Comparison of ENCODE assay signal across 1 cellular context in genomic region chr20:50436052-50436656, GRCh38.
TF ChIP-seq lines count a peak whose summit lies in the region.

No MANE protein-coding gene starts in this region.

TF ChIP-seq in HepG2, 621 proteins besides CTCF, POLR2A, EP300 and RAD21 (continued from another document and continues in another):
- TF ChIP-seq ZBTB40 (IDR thresholded peaks at IDR 0.05): no peak
- TF ChIP-seq ZBTB40 (CRISPR knock-in tag; IDR thresholded peaks at IDR 0.05): peak; percentile 27
- TF ChIP-seq ZNF225 (CRISPR knock-in tag; IDR thresholded peaks at IDR 0.05): peak; percentile 34; the same call in 1 of the 2 replicates
- no peak for TF ChIP-seq HCFC1 (IDR thresholded peaks at IDR 0.05; ENCODE audit: low read depth, low read length)
- TF ChIP-seq JUN (CRISPR knock-in tag; IDR thresholded peaks at IDR 0.05): no peak
- TF ChIP-seq ATF5 (CRISPR knock-in tag; IDR thresholded peaks at IDR 0.05; ENCODE audit: low read depth): no peak
- TF ChIP-seq HDAC6 (IDR thresholded peaks at IDR 0.05; ENCODE audit: low read depth, low read length): no peak
- TF ChIP-seq, protein P1, sequence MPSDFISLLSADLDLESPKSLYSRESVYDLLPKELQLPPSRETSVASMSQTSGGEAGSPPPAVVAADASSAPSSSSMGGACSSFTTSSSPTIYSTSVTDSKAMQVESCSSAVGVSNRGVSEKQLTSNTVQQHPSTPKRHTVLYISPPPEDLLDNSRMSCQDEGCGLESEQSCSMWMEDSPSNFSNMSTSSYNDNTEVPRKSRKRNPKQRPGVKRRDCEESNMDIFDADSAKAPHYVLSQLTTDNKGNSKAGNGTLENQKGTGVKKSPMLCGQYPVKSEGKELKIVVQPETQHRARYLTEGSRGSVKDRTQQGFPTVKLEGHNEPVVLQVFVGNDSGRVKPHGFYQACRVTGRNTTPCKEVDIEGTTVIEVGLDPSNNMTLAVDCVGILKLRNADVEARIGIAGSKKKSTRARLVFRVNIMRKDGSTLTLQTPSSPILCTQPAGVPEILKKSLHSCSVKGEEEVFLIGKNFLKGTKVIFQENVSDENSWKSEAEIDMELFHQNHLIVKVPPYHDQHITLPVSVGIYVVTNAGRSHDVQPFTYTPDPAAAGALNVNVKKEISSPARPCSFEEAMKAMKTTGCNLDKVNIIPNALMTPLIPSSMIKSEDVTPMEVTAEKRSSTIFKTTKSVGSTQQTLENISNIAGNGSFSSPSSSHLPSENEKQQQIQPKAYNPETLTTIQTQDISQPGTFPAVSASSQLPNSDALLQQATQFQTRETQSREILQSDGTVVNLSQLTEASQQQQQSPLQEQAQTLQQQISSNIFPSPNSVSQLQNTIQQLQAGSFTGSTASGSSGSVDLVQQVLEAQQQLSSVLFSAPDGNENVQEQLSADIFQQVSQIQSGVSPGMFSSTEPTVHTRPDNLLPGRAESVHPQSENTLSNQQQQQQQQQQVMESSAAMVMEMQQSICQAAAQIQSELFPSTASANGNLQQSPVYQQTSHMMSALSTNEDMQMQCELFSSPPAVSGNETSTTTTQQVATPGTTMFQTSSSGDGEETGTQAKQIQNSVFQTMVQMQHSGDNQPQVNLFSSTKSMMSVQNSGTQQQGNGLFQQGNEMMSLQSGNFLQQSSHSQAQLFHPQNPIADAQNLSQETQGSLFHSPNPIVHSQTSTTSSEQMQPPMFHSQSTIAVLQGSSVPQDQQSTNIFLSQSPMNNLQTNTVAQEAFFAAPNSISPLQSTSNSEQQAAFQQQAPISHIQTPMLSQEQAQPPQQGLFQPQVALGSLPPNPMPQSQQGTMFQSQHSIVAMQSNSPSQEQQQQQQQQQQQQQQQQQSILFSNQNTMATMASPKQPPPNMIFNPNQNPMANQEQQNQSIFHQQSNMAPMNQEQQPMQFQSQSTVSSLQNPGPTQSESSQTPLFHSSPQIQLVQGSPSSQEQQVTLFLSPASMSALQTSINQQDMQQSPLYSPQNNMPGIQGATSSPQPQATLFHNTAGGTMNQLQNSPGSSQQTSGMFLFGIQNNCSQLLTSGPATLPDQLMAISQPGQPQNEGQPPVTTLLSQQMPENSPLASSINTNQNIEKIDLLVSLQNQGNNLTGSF (CRISPR knock-in tag; IDR thresholded peaks at IDR 0.05): no peak
- TF ChIP-seq SMAD1 (CRISPR knock-in tag; IDR thresholded peaks at IDR 0.05; ENCODE audit: borderline replicate concordance, low read depth): no peak
- TF ChIP-seq, protein P2, sequence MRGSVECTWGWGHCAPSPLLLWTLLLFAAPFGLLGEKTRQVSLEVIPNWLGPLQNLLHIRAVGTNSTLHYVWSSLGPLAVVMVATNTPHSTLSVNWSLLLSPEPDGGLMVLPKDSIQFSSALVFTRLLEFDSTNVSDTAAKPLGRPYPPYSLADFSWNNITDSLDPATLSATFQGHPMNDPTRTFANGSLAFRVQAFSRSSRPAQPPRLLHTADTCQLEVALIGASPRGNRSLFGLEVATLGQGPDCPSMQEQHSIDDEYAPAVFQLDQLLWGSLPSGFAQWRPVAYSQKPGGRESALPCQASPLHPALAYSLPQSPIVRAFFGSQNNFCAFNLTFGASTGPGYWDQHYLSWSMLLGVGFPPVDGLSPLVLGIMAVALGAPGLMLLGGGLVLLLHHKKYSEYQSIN (CRISPR knock-in tag; IDR thresholded peaks at IDR 0.05; ENCODE audit: borderline replicate concordance): no peak
- TF ChIP-seq ATF7-NPFF (CRISPR knock-in tag; IDR thresholded peaks at IDR 0.05; ENCODE audit: low read depth): no peak
- TF ChIP-seq EEA1 (CRISPR knock-in tag; IDR thresholded peaks at IDR 0.05; ENCODE audit: borderline replicate concordance): no peak
- TF ChIP-seq ADNP (CRISPR knock-in tag; IDR thresholded peaks at IDR 0.05): peak; percentile 91
- no peak for TF ChIP-seq MAZ (IDR thresholded peaks at IDR 0.05; ENCODE audit: borderline replicate concordance, low read depth, low read length)
- 0 out of 2 replicates have a peak, but pooled peaks have one; percentile 18 for TF ChIP-seq MAZ (CRISPR knock-in tag; IDR thresholded peaks at IDR 0.05; ENCODE audit: low read depth)
- peak; percentile 15; the same call in 1 of the 2 replicates for TF ChIP-seq ZNF280B (CRISPR knock-in tag; IDR thresholded peaks at IDR 0.05; ENCODE audit: borderline replicate concordance)
- TF ChIP-seq ZKSCAN1 (IDR thresholded peaks at IDR 0.05; ENCODE audit: low read length): 0 out of 2 replicates have a peak, but pooled peaks have one; percentile 30
- peak; percentile 33; the same call in 1 of the 2 replicates for TF ChIP-seq ZMYM2 (CRISPR knock-in tag; IDR thresholded peaks at IDR 0.05)
- TF ChIP-seq NR2F2 (IDR thresholded peaks at IDR 0.05; ENCODE audit: borderline replicate concordance, low read depth): no peak
- TF ChIP-seq, protein P3, sequence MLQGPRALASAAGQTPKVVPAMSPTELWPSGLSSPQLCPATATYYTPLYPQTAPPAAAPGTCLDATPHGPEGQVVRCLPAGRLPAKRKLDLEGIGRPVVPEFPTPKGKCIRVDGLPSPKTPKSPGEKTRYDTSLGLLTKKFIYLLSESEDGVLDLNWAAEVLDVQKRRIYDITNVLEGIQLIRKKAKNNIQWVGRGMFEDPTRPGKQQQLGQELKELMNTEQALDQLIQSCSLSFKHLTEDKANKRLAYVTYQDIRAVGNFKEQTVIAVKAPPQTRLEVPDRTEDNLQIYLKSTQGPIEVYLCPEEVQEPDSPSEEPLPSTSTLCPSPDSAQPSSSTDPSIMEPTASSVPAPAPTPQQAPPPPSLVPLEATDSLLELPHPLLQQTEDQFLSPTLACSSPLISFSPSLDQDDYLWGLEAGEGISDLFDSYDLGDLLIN (CRISPR knock-in tag; IDR thresholded peaks at IDR 0.05; ENCODE audit: borderline replicate concordance): no peak
- no peak for TF ChIP-seq LCORL (IDR thresholded peaks at IDR 0.05)
- peak; percentile 17; the same call in 1 of the 2 replicates for TF ChIP-seq LCORL (CRISPR knock-in tag; IDR thresholded peaks at IDR 0.05)
- TF ChIP-seq ZNF550 (CRISPR knock-in tag; IDR thresholded peaks at IDR 0.05; ENCODE audit: borderline replicate concordance): no peak
- no peak for TF ChIP-seq ZNF574 (CRISPR knock-in tag; IDR thresholded peaks at IDR 0.05)
- TF ChIP-seq ZNF124 (CRISPR knock-in tag; IDR thresholded peaks at IDR 0.05): no peak
- no peak for TF ChIP-seq IKZF1 (IDR thresholded peaks at IDR 0.05)
- no peak for TF ChIP-seq ZNF382 (CRISPR knock-in tag; IDR thresholded peaks at IDR 0.05; ENCODE audit: borderline replicate concordance)
- 0 out of 2 replicates have a peak, but pooled peaks have one; percentile 37 for TF ChIP-seq ZBTB7A (CRISPR knock-in tag; IDR thresholded peaks at IDR 0.05)
- peak; percentile 76; the same call in 1 of the 2 replicates for TF ChIP-seq HNRNPL (IDR thresholded peaks at IDR 0.05; ENCODE audit: low read depth, low read length)
- TF ChIP-seq KLF6 (CRISPR knock-in tag; IDR thresholded peaks at IDR 0.05): no peak
- TF ChIP-seq SRY (CRISPR knock-in tag; IDR thresholded peaks at IDR 0.05): peak; percentile 17; the same call in 1 of the 2 replicates
- 0 out of 2 replicates have a peak, but pooled peaks have one; percentile 31 for TF ChIP-seq ZMYM4 (CRISPR knock-in tag; IDR thresholded peaks at IDR 0.05)
- no peak for TF ChIP-seq SKI (IDR thresholded peaks at IDR 0.05; ENCODE audit: partially characterized antibody)
- no peak for TF ChIP-seq ZNF10 (CRISPR knock-in tag; IDR thresholded peaks at IDR 0.05; ENCODE audit: borderline replicate concordance, low read depth)
